Comparison of ENCODE assay signal across 8 cellular contexts in genomic region chr14:44962573-44963528, GRCh38. TPM values are rescaled to one million over a fixed set of nuclear protein-coding genes. Genes with fewer than 3 reads are reported as not detected.
DNase-seq lines count a peak whose midpoint lies in the region; ATAC-seq and TF ChIP-seq lines count a peak whose summit lies in the region.

No MANE protein-coding gene starts in this region.

- H3K27ac Mint-ChIP-seq in CD8-positive, alpha-beta T cell = no peak overlapping the region

- H3K36me3 Mint-ChIP-seq in CD8-positive, alpha-beta T cell = peaks cover 32% of the 10 kb centered on the region

- H3K4me3 ChIP-seq in CD8-positive, alpha-beta T cell (ENCODE audit: low read depth, low read length) = peak overlapping the region; percentile 75
- H3K4me3 ChIP-seq in NB4 (ENCODE audit: low read depth, low read length) (peak overlapping the region; percentile 97), body of pancreas (peak overlapping the region; percentile 39 to 73), iPS-20b (ENCODE audit: low read length) (peak overlapping the region; percentile 90)

- peaks cover 68% of the 10 kb centered on the region for H3K4me1 Mint-ChIP-seq in CD8-positive, alpha-beta T cell (ENCODE audit: low read depth)

- WGBS in body of pancreas, 2 donors = 4 to 9% methylated on average over 24 to 39 of the region's 39 CpGs

- H3K36me3 ChIP-seq in CD8-positive, alpha-beta T cell (ENCODE audit: insufficient read depth, low read length) = no peaks in the 10 kb centered on the region
- H3K36me3 ChIP-seq in body of pancreas (replicated peaks in 1 of 2; ENCODE audit: insufficient read depth in 1 of 2, low read depth in 2 of 2) (no peaks in the 10 kb centered on the region), iPS-20b (ENCODE audit: insufficient read depth, low read depth, low read length) (no peaks in the 10 kb centered on the region)

- H3K27me3 ChIP-seq in CD8-positive, alpha-beta T cell (ENCODE audit: insufficient read depth, low read length) = no peaks in the 10 kb centered on the region
- H3K27me3 ChIP-seq in body of pancreas (no peaks in the 10 kb centered on the region), iPS-20b (ENCODE audit: insufficient read depth, low read length) (no peaks in the 10 kb centered on the region)

- no peaks in the 10 kb centered on the region for H3K9me3 ChIP-seq in CD8-positive, alpha-beta T cell (ENCODE audit: low read length)
- H3K9me3 ChIP-seq in body of pancreas (no peaks in the 10 kb centered on the region), iPS-20b (ENCODE audit: insufficient read depth, low read depth, low read length) (no peaks in the 10 kb centered on the region)

- TF ChIP-seq POLR2A in NB4 (IDR thresholded peaks at IDR 0.05; ENCODE audit: extremely low read depth, insufficient read length) = no peak
- TF ChIP-seq POLR2A in body of pancreas (IDR thresholded peaks at IDR 0.05) = no peak

- peak in 1 of 7 experiments; percentile 23 for DNase-seq in CD8-positive, alpha-beta T cell
- DNase-seq in NB4 (ENCODE audit: low read depth) (peak; percentile 64), body of pancreas (peak; percentile 50 to 59 (median 54)), NCI-H1436 (lab: John Stamatoyannopoulos, UW) (no peak)
- DNase-seq in stimulated activated CD4-positive, alpha-beta T cell treated with anti-CD3 and anti-CD28 coated beads, Interleukin-1b, Interleukin-23, amount 100 ng/mL, for 4 hours (ENCODE audit: low read depth in 2 of 2) = peak; percentile 15 to 21

- intact Hi-C loops in CD8-positive, alpha-beta T cell (cut with DNase I, micrococcal nuclease) = loop anchor here (1.0 to 2.0 kb wide), 5 partner anchors 66 to 290 kb away; partner anchors contain the start of genes FKBP3 (in 2 of the 2), MIS18BP1 (in 2 of the 2) and PRPF39 (in 1 of the 2)
- intact Hi-C loops in body of pancreas (cut with DNase I) = no loop called here

- no peak for TF ChIP-seq CTCF in CD8-positive, alpha-beta T cell (IDR thresholded peaks at IDR 0.05)
- no peak for TF ChIP-seq CTCF in NB4 (IDR thresholded peaks at IDR 0.05; ENCODE audit: low read depth, low read length)
- TF ChIP-seq CTCF in body of pancreas (IDR thresholded peaks at IDR 0.05) = no peak

- POLR2A ChIA-PET in CD8-positive, alpha-beta T cell (lab: Charles Lee) = interaction anchor here (0.5 to 3.9 kb wide), 12 partner anchors 10 to 290 kb away, joined by 3 to 45 read pairs (median 8); partner anchors contain the start of genes FANCM, FKBP3, MIS18BP1 and PRPF39

- peaks cover 42% of the 10 kb centered on the region for H3K4me1 ChIP-seq in CD8-positive, alpha-beta T cell (ENCODE audit: insufficient read depth, low read length)
- peaks cover 41% of the 10 kb centered on the region for H3K4me1 ChIP-seq in body of pancreas
- H3K4me1 ChIP-seq in iPS-20b (ENCODE audit: insufficient read depth, low read length) = peaks cover 7% of the 10 kb centered on the region

- no peaks in the 10 kb centered on the region for H3K27me3 Mint-ChIP-seq in CD8-positive, alpha-beta T cell (ENCODE audit: low read depth)

- peak overlapping the region; percentile 85; the same call in 1 of the 2 replicates for H3K9ac ChIP-seq in iPS-20b (ENCODE audit: low read depth, low read length)

- CTCF ChIA-PET in CD8-positive, alpha-beta T cell (lab: Charles Lee) = interaction anchor here (0.5 to 2.6 kb wide), 8 partner anchors 65 to 307 kb away, joined by 3 to 8 read pairs (median 4); partner anchors contain the start of genes FANCM, FKBP3 and MIS18BP1

- ATAC-seq in CD8-positive, alpha-beta T cell = no peak
- ATAC-seq in GM19351 (IDR thresholded peaks at IDR 0.05; ENCODE audit: unreplicated experiment) (peak; percentile 1), body of pancreas (peak; percentile 5), HG02970 (IDR thresholded peaks at IDR 0.05; ENCODE audit: low FRiP score, unreplicated experiment) (no peak)

- peaks cover 23% of the 10 kb centered on the region for H3K9me3 Mint-ChIP-seq in CD8-positive, alpha-beta T cell

- no peak overlapping the region for H3K4me3 Mint-ChIP-seq in CD8-positive, alpha-beta T cell

- peak overlapping the region; percentile 95 for H3K27ac ChIP-seq in CD8-positive, alpha-beta T cell (ENCODE audit: low read depth, low read length)
- H3K27ac ChIP-seq in body of pancreas (peak overlapping the region; percentile 18 to 95 (median 84)), iPS-20b (ENCODE audit: low read length) (peak overlapping the region; percentile 42)

RNA-seq across cellular contexts. Expression of gene TOGARAM1, which starts 0.9 kb away (rescaled TPM):
- total RNA-seq in CD8-positive, alpha-beta T cell = 10 to 100 TPM; 15.5 to 17.9 TPM
- total RNA-seq in body of pancreas = 10 to 100 TPM; 23.6 to 38.6 TPM

RNA-seq across cellular contexts. Expression of gene KLHL28, which starts 1.1 kb away (rescaled TPM):
- total RNA-seq in CD8-positive, alpha-beta T cell = 10 to 100 TPM; 49.0 to 49.1 TPM
- total RNA-seq in body of pancreas = 1 to 10 TPM; 5.9 to 8.0 TPM

Comparison
In these comparisons a context has a peak if more than half of its experiments do, and no peak if none do; other contexts are left out.
1. ATAC-seq: peak in GM19351 (single experiment) and body of pancreas (single experiment); none in CD8-positive, alpha-beta T cell (single experiment) and HG02970 (single experiment).
2. H3K27ac ChIP-seq: peak in every context shown above with its lines; median percentile 95 in CD8-positive, alpha-beta T cell; 84 in body of pancreas; 42 in iPS-20b.
3. RNA of gene KLHL28, which starts 1.1 kb away (total RNA-seq): 49.0 to 49.1 TPM in CD8-positive, alpha-beta T cell; 5.9 to 8.0 TPM in body of pancreas; every median in the first group is over 4 times any median in the second.
4. Peak in every context shown above with its lines, with median percentiles within 50 percentile points of each other: H3K4me3 ChIP-seq.